In genomic region chr10:88881335-88881734, GRCh38 we compare ENCODE assay signal across 1 cellular context.
TF ChIP-seq lines count a peak whose summit lies in the region.

No MANE protein-coding gene starts in this region.

TF ChIP-seq in A549, 52 proteins besides CTCF, POLR2A, EP300 and RAD21 (continued from another document):
- TF ChIP-seq, protein P1, sequence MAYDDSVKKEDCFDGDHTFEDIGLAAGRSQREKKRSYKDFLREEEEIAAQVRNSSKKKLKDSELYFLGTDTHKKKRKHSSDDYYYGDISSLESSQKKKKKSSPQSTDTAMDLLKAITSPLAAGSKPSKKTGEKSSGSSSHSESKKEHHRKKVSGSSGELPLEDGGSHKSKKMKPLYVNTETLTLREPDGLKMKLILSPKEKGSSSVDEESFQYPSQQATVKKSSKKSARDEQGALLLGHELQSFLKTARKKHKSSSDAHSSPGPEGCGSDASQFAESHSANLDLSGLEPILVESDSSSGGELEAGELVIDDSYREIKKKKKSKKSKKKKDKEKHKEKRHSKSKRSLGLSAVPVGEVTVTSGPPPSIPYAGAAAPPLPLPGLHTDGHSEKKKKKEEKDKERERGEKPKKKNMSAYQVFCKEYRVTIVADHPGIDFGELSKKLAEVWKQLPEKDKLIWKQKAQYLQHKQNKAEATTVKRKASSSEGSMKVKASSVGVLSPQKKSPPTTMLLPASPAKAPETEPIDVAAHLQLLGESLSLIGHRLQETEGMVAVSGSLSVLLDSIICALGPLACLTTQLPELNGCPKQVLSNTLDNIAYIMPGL (CRISPR knock-in tag; IDR thresholded peaks at IDR 0.05; ENCODE audit: borderline replicate concordance) = no peak
- TF ChIP-seq GATA3 (IDR thresholded peaks at IDR 0.05; ENCODE audit: borderline replicate concordance) = no peak
- no peak for TF ChIP-seq EHF (CRISPR knock-in tag; IDR thresholded peaks at IDR 0.05)
- no peak for TF ChIP-seq FOSB (CRISPR knock-in tag; IDR thresholded peaks at IDR 0.05)
- TF ChIP-seq KDM1A (IDR thresholded peaks at IDR 0.05; ENCODE audit: low read depth) = no peak
- TF ChIP-seq HOXA7 (CRISPR knock-in tag; IDR thresholded peaks at IDR 0.05) = no peak
- TF ChIP-seq FOSL2 (IDR thresholded peaks at IDR 0.05) = no peak
- no peak for TF ChIP-seq FOSL2 (CRISPR knock-in tag; IDR thresholded peaks at IDR 0.05)
